ENCODE assay signal across 8 cellular contexts in genomic region chr3:128052831-128053419, GRCh38. TPM values are rescaled to one million over a fixed set of nuclear protein-coding genes. Genes with fewer than 3 reads are reported as not detected.
DNase-seq lines count a peak whose midpoint lies in the region; ATAC-seq and TF ChIP-seq lines count a peak whose summit lies in the region.

No MANE protein-coding gene starts in this region.

- peak overlapping the region; percentile 93 to 99 (median 98) for H3K9ac ChIP-seq in BLaER1 treated with 17β-estradiol and CSF1 and Interleukin-3, amounts not matched to agents 10 nM and 100 nM
- H3K9ac ChIP-seq in liver (ENCODE audit: low read depth in 1 of 2, low read length in 2 of 2), result peak overlapping the region; percentile 85 to 95

- no peaks in the 10 kb centered on the region for H3K27me3 ChIP-seq in BLaER1 treated with 17β-estradiol and CSF1 and Interleukin-3, amounts not matched to agents 10 nM and 100 nM
- no peaks in the 10 kb centered on the region for H3K27me3 ChIP-seq in body of pancreas
- no peaks in the 10 kb centered on the region for H3K27me3 ChIP-seq in liver (ENCODE audit: control insufficient read depth in 4 of 4, insufficient read depth in 4 of 4, low read length in 3 of 4)
- no peaks in the 10 kb centered on the region for H3K27me3 ChIP-seq in transverse colon

- no peak for TF ChIP-seq EP300 in transverse colon (IDR thresholded peaks at IDR 0.05; ENCODE audit: low read depth)

- DNase-seq in Jurkat, Clone E6-1 (ENCODE audit: low read depth, low spot score), result no peak
- DNase-seq in body of pancreas, result no peak
- no peak for DNase-seq in transverse colon
- DNase-seq in amygdala (lab: John Stamatoyannopoulos, UW), result no peak

- ATAC-seq in body of pancreas (no peak), HG03095 (IDR thresholded peaks at IDR 0.05; ENCODE audit: unreplicated experiment) (no peak), GM18858 (IDR thresholded peaks at IDR 0.05; ENCODE audit: unreplicated experiment) (no peak)

- peak overlapping the region; percentile 87 to 100 (median 97) for H3K4me3 ChIP-seq in BLaER1 treated with 17β-estradiol and CSF1 and Interleukin-3, amounts not matched to agents 10 nM and 100 nM
- peak overlapping the region; percentile 69 for H3K4me3 ChIP-seq in Jurkat, Clone E6-1 (ENCODE audit: low read length)
- H3K4me3 ChIP-seq in body of pancreas (peak overlapping the region; percentile 96 to 98), liver (ENCODE audit: low read depth in 1 of 3, low read length in 3 of 3) (peak overlapping the region; percentile 85 to 99 (median 97)), transverse colon (peak overlapping the region; percentile 73 to 96 (median 76))

- TF ChIP-seq CTCF in body of pancreas (IDR thresholded peaks at IDR 0.05) (no peak), liver (IDR thresholded peaks at IDR 0.05; ENCODE audit: low read depth, low read length, missing input control) (no peak), transverse colon (IDR thresholded peaks at IDR 0.05) (no peak)

- intact Hi-C loops in body of pancreas (cut with DNase I) (no loop called here), transverse colon (cut with DNase I; ENCODE audit: low total_unique reads) (no loop called here)

- H3K4me1 ChIP-seq in BLaER1 treated with 17β-estradiol and CSF1 and Interleukin-3, amounts not matched to agents 10 nM and 100 nM, result peaks cover 32 to 37% (median 34%) of the 10 kb centered on the region in 10 experiments
- H3K4me1 ChIP-seq in body of pancreas (peaks cover 47% of the 10 kb centered on the region), liver (ENCODE audit: control insufficient read depth in 4 of 4, insufficient read depth in 4 of 4, low read length in 3 of 4) (peaks cover 5 to 40% (median 32%) of the 10 kb centered on the region in 4 donors), transverse colon (peaks cover 25 to 36% (median 27%) of the 10 kb centered on the region in 4 donors)

- no peaks in the 10 kb centered on the region for H3K9me3 ChIP-seq in BLaER1 treated with 17β-estradiol and CSF1 and Interleukin-3, amounts not matched to agents 10 nM and 100 nM (replicated peaks in 1 of 11)
- H3K9me3 ChIP-seq in body of pancreas (no peaks in the 10 kb centered on the region), liver (ENCODE audit: control insufficient read depth in 4 of 4, low read length in 3 of 4) (no peaks in the 10 kb centered on the region), transverse colon (no peaks in the 10 kb centered on the region)

- peak overlapping the region; percentile 89 to 98 (median 96) for H3K27ac ChIP-seq in BLaER1 treated with 17β-estradiol and CSF1 and Interleukin-3, amounts not matched to agents 10 nM and 100 nM
- H3K27ac ChIP-seq in body of pancreas (peak overlapping the region; percentile 88 to 99 (median 97)), liver (ENCODE audit: low read depth in 1 of 2, low read length in 2 of 2) (peak overlapping the region; percentile 89 to 92), transverse colon (peak overlapping the region; percentile 88 to 97 (median 92))

- H3K36me3 ChIP-seq in BLaER1 treated with 17β-estradiol and CSF1 and Interleukin-3, amounts not matched to agents 10 nM and 100 nM, result peaks cover 44 to 51% (median 46%) of the 10 kb centered on the region in 11 experiments
- peaks cover 0 to 11% of the 10 kb centered on the region in 2 donors for H3K36me3 ChIP-seq in body of pancreas (replicated peaks in 1 of 2; ENCODE audit: insufficient read depth in 1 of 2, low read depth in 2 of 2)
- H3K36me3 ChIP-seq in liver (ENCODE audit: control insufficient read depth in 4 of 4, insufficient read depth in 3 of 4, low read depth in 1 of 4, low read length in 3 of 4), result peaks cover 1 to 28% (median 25%) of the 10 kb centered on the region in 4 donors
- peaks cover 0 to 11% (median 5%) of the 10 kb centered on the region in 4 donors for H3K36me3 ChIP-seq in transverse colon

- TF ChIP-seq POLR2A in body of pancreas (IDR thresholded peaks at IDR 0.05) (no peak), transverse colon (IDR thresholded peaks at IDR 0.05) (no peak)

- peaks cover 28 to 55% (median 48%) of the 10 kb centered on the region in 11 experiments for H4K20me1 ChIP-seq in BLaER1 treated with 17β-estradiol and CSF1 and Interleukin-3, amounts not matched to agents 10 nM and 100 nM

- in situ Hi-C loops in transverse colon (cut with MboI; ENCODE audit: low pct_ligation_motif_present in 1 of 4, low pct_unique_long_range_greater_than_20kb in 1 of 4, low sequenced_read_pairs in 3 of 4), result no loop called here

- WGBS in body of pancreas, 2 donors, result 1 to 5% methylated on average over 10 of the region's 10 CpGs
- WGBS in liver, result 0% methylated on average over 10 of the region's 10 CpGs
- 1% methylated on average over 10 of the region's 10 CpGs; no CpG with 5 or more reads in 1 of the 2 donors for WGBS in transverse colon (ENCODE audit: low coverage in 1 of 2), 2 donors

- peak; percentile 27 to 30 for TF ChIP-seq RAD21 in liver (IDR thresholded peaks at IDR 0.05)

- peak overlapping the region; percentile 81 to 98 (median 92) for H3K4me2 ChIP-seq in BLaER1 treated with 17β-estradiol and CSF1 and Interleukin-3, amounts not matched to agents 10 nM and 100 nM

TF ChIP-seq in liver, 16 proteins besides CTCF, POLR2A, EP300 and RAD21:
- TF ChIP-seq HNF4G (IDR thresholded peaks at IDR 0.05), result peak; percentile 41
- TF ChIP-seq GABPA (IDR thresholded peaks at IDR 0.05 in 1 of 2, conservative IDR thresholded peaks at IDR 0.05 in 1 of 2), result peak in 1 of 2 donors; percentile 44
- TF ChIP-seq SP1 (IDR thresholded peaks at IDR 0.05), result peak; percentile 33
- TF ChIP-seq MAX (IDR thresholded peaks at IDR 0.05), result peak; percentile 47
- TF ChIP-seq YY1 (IDR thresholded peaks at IDR 0.05), result peak; percentile 84
- peak in 1 of 2 donors; percentile 22 for TF ChIP-seq RXRA (IDR thresholded peaks at IDR 0.05)
- no peak for TF ChIP-seq ATF3 (IDR thresholded peaks at IDR 0.05)
- no peak for TF ChIP-seq JUND (IDR thresholded peaks at IDR 0.05)
- peak; percentile 44 for TF ChIP-seq ZBTB33 (IDR thresholded peaks at IDR 0.05)
- TF ChIP-seq HNF4A (conservative IDR thresholded peaks at IDR 0.05), result peak; percentile 70 to 78

RNA-seq across cellular contexts. Expression of gene SEC61A1, which starts 0.7 kb away (rescaled TPM):
- polyA plus RNA-seq in Jurkat, Clone E6-1 (2012; ENCODE audit: insufficient read depth, insufficient read length), result 104 TPM
- total RNA-seq in body of pancreas (100 to 1,000 TPM; 168 to 207 TPM), liver (100 to 1,000 TPM in 1 of 2 donors, 10 to 100 TPM in 1; 80.4 to 295 TPM), transverse colon (100 to 1,000 TPM in 3 of 4 donors, 10 to 100 TPM in 1; 86.6 to 116 (median 115) TPM)
- polyA plus RNA-seq in liver, result 100 to 1,000 TPM in 1 of 2 donors, 10 to 100 TPM in 1; 90.8 to 203 TPM
